30 cellular contexts compared by ENCODE assay signal in the genomic region with DNA sequence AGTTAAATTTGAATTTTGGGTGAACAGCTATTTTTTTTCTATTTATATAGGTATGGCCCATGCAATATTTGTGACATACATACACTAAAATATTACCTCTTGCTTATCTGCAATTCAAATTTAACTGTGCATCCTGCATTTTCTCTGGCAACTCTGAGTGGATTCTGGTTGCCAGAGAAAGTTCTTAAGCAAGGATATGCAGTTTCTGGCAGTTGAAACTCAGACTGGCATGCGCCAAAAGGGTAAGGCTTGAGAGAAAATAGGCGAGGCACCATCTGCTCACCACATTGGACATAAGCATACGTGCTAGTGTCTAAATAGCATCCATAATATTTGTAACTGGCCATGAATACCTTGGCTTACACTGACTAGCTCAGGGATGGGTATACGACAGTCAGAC.
A peak's percentile ranks its signal among the peaks of the same experiment; 100 is the strongest.
DNase-seq lines count a peak whose midpoint lies in the region; FAIRE-seq lines count a peak whose summit lies in the region.
"Had no signal": no experiment of that assay in that cellular context is flagged by ENCODE, and none has a peak within 500 bp of the region (broad histone marks: within the 10 kb centered on the region; RNA-seq: fewer than 3 reads in every experiment).

No MANE protein-coding gene starts in this region.

- H3K27me3 ChIP-seq in neuronal stem cell (ENCODE audit: control insufficient read depth in 3 of 3, insufficient read depth in 3 of 3, low read depth in 1 of 3, low read length in 3 of 3): no peaks in the 10 kb centered on the region
- H3K27me3 ChIP-seq: BE2C; BLaER1; BLaER1 treated with 17β-estradiol and CSF1 and Interleukin-3, amounts not matched to agents 10 nM and 100 nM had no signal

- no peaks in the 10 kb centered on the region for H3K36me3 ChIP-seq in neuronal stem cell (replicated peaks in 1 of 2; ENCODE audit: control insufficient read depth in 2 of 2, insufficient read depth in 2 of 2, low read length in 2 of 2)
- H3K36me3 ChIP-seq: BE2C; BLaER1; BLaER1 treated with 17β-estradiol and CSF1 and Interleukin-3, amounts not matched to agents 10 nM and 100 nM had no signal

- H3K79me1 ChIP-seq in neuronal stem cell (ENCODE audit: low read depth, low read length): no peaks in the 10 kb centered on the region

- no peak overlapping the region for H3K18ac ChIP-seq in neuronal stem cell (ENCODE audit: low read length)

- H2AFZ ChIP-seq in neuronal stem cell (ENCODE audit: low read length): no peak overlapping the region

- H3K4me3 ChIP-seq in neuronal stem cell (ENCODE audit: low read length in 2 of 2): no peak overlapping the region
- H3K4me3 ChIP-seq: A549; BLaER1; BLaER1 treated with 17β-estradiol and CSF1 and Interleukin-3, amounts not matched to agents 10 nM and 100 nM had no signal

- no peak overlapping the region for H2BK15ac ChIP-seq in neuronal stem cell (ENCODE audit: low read length)

- peak; percentile 81 for FAIRE-seq in HTR-8/SVneo (lab: Jason Lieb, UNC)
- FAIRE-seq: A204.1, A549, D721Med had no signal

- H3K4me2 ChIP-seq in neuronal stem cell (ENCODE audit: insufficient read depth, low read length, poor library complexity, severe bottlenecking): no peak overlapping the region
- H3K4me2 ChIP-seq: A549; BLaER1; BLaER1 treated with 17β-estradiol and CSF1 and Interleukin-3, amounts not matched to agents 10 nM and 100 nM had no signal

- H3K4me1 ChIP-seq in neuronal stem cell (ENCODE audit: control insufficient read depth in 2 of 2, insufficient read depth in 1 of 2, low read depth in 1 of 2, low read length in 2 of 2): no peaks in the 10 kb centered on the region
- H3K4me1 ChIP-seq: A549; BLaER1; BLaER1 treated with 17β-estradiol and CSF1 and Interleukin-3, amounts not matched to agents 10 nM and 100 nM; Caco-2 had no signal

- no peak overlapping the region for H2BK120ac ChIP-seq in neuronal stem cell (ENCODE audit: low read depth, low read length)

- no peak overlapping the region for H3K14ac ChIP-seq in neuronal stem cell (ENCODE audit: low read length)

- WGBS in neuronal stem cell (ENCODE audit: extremely low coverage in 2 of 2, insufficient read length in 2 of 2, insufficient replicate concordance in 1 of 2), 2 donors: no CpG with 5 or more reads among the region's 4 CpGs

- H3K4ac ChIP-seq in neuronal stem cell (ENCODE audit: low read length): no peak overlapping the region

- no peaks in the 10 kb centered on the region for H3K9me3 ChIP-seq in neuronal stem cell (replicated peaks in 1 of 2; ENCODE audit: control insufficient read depth in 2 of 2, insufficient read depth in 1 of 2, low read depth in 1 of 2, low read length in 2 of 2)
- H3K9me3 ChIP-seq: A549; BE2C; BLaER1; BLaER1 treated with 17β-estradiol and CSF1 and Interleukin-3, amounts not matched to agents 10 nM and 100 nM; Caco-2 had no signal

- H3K27ac ChIP-seq in neuronal stem cell (replicated peaks; ENCODE audit: low read length): no peak overlapping the region
- H3K27ac ChIP-seq: 22Rv1; A549; BLaER1; BLaER1 treated with 17β-estradiol and CSF1 and Interleukin-3, amounts not matched to agents 10 nM and 100 nM; C4-2B had no signal

- no peak overlapping the region for H2BK12ac ChIP-seq in neuronal stem cell (ENCODE audit: low read length)

- no peak overlapping the region for H2BK5ac ChIP-seq in neuronal stem cell (ENCODE audit: low read length)

- peak overlapping the region; percentile 72 for H4K8ac ChIP-seq in neuronal stem cell (ENCODE audit: low read depth, low read length)

- H3K9ac ChIP-seq in neuronal stem cell (ENCODE audit: low read depth, low read length, poor library complexity): no peak overlapping the region
- H3K9ac ChIP-seq: BLaER1; BLaER1 treated with 17β-estradiol and CSF1 and Interleukin-3, amounts not matched to agents 10 nM and 100 nM had no signal

- in situ Hi-C loops in ACHN (cut with HindIII; ENCODE audit: low pct_ligation_motif_present, low pct_unique_long_range_greater_than_20kb, low sequenced_read_pairs): no loop called here

- DNase-seq in HTR-8/SVneo (ENCODE audit: insufficient read length, low spot score) (no peak), neuronal stem cell (ENCODE audit: low spot score) (no peak), ACHN (no peak)
- DNase-seq in activated CD4-positive, alpha-beta T cell treated with anti-CD3 and anti-CD28 coated beads, Interleukin-2, amount 50 U/mL, for 4 hours: no peak
- DNase-seq: 8988T; AML-193; BE2C; C1 segment of cervical spinal cord; Caco-2; Calu3; CD4-positive, alpha-beta memory T cell; CD4-positive, alpha-beta T cell; CD4-positive, CD25-positive, alpha-beta regulatory T cell; CD8-positive, alpha-beta memory T cell; CD8-positive, alpha-beta T cell; COR-L47; DMS 273 treated with DMSO at 0.1 percent for 48 hours; DMS153; DMS53; DMS79; DMS79 treated with DMSO at 0.1 percent for 48 hours; DND-41; EL had no signal

- H4K91ac ChIP-seq in neuronal stem cell (ENCODE audit: low read depth, low read length, poor library complexity): no peak overlapping the region

- no peak overlapping the region for H2AK5ac ChIP-seq in neuronal stem cell (ENCODE audit: low read depth, low read length)

- no peak overlapping the region for H3K23ac ChIP-seq in neuronal stem cell (ENCODE audit: low read depth, low read length, poor library complexity)
